8 cellular contexts compared by ENCODE assay signal in genomic region chr1:93804412-93804811, GRCh38.
DNase-seq lines count a peak whose midpoint lies in the region; ATAC-seq, FAIRE-seq and TF ChIP-seq lines count a peak whose summit lies in the region.

No MANE protein-coding gene starts in this region.

- H3K4me2 ChIP-seq in endothelial cell of umbilical vein (ENCODE audit: insufficient read depth, low read length), result peak overlapping the region; percentile 80

- no TSS peak for BruUV-seq in endothelial cell of umbilical vein (replicated peaks; lab: Mats Ljungman, UMichigan)

- peak; percentile 71 for TF ChIP-seq POLR2A in endothelial cell of umbilical vein (IDR thresholded peaks at IDR 0.05; ENCODE audit: low read depth, low read length)

- 90 to 96% methylated on average over 3 of the region's 3 CpGs for WGBS in mesodermal cell (ENCODE audit: insufficient coverage in 2 of 2), 2 experiments

- H3K27ac ChIP-seq in endothelial cell of umbilical vein (ENCODE audit: insufficient read depth, low read depth, low read length) (peak overlapping the region; percentile 72), mesodermal cell (ENCODE audit: low read depth, low read length, severe bottlenecking) (peak overlapping the region; percentile 12)

- POLR2A ChIA-PET in endothelial cell of umbilical vein (lab: Charles Lee), result no interaction called here

- H4K20me1 ChIP-seq in endothelial cell of umbilical vein (replicated peaks; ENCODE audit: control insufficient read depth, extremely low read depth, insufficient read depth, low read length), result no peaks in the 10 kb centered on the region

- FAIRE-seq in endothelial cell of umbilical vein (lab: Jason Lieb, UNC), result peak; percentile 94

- CTCF ChIA-PET in endothelial cell of umbilical vein (lab: Charles Lee), result interaction anchor here (1.2 to 5.7 kb wide), 6 partner anchors 10 to 174 kb away, joined by 3 to 28 read pairs (median 6); partner anchors contain the start of gene BCAR3

- intact Hi-C loops in endothelial cell of umbilical vein (cut with micrococcal nuclease), result loop anchor here (1.0 to 5.0 kb wide), 3 partner anchors 25 to 112 kb away; no protein-coding TSS in a partner anchor

- H3K36me3 ChIP-seq in endothelial cell of umbilical vein (ENCODE audit: control insufficient read depth in 2 of 2, extremely low read depth in 1 of 2, insufficient read depth in 2 of 2, low read length in 2 of 2) (no peaks in the 10 kb centered on the region), mesodermal cell (ENCODE audit: control insufficient read depth, insufficient read depth, low read length) (no peaks in the 10 kb centered on the region)

- H3K4me3 ChIP-seq in endothelial cell of umbilical vein (replicated peaks in 1 of 3; ENCODE audit: insufficient read depth in 1 of 3, low read depth in 1 of 3, low read length in 3 of 3) (peak overlapping the region in 1 of 3 experiments; percentile 31), mesodermal cell (ENCODE audit: extremely low read depth, insufficient read depth, low read length, poor library complexity, severe bottlenecking) (no peak overlapping the region)

- no peak for TF ChIP-seq CTCF in endothelial cell of umbilical vein (IDR thresholded peaks at IDR 0.05; ENCODE audit: extremely low read depth in 1 of 2, insufficient read depth in 1 of 2, low read depth in 1 of 2, low read length in 2 of 2)

- H3K27me3 ChIP-seq in endothelial cell of umbilical vein (ENCODE audit: control insufficient read depth in 2 of 2, insufficient read depth in 2 of 2, low read length in 2 of 2), result no peaks in the 10 kb centered on the region

- H3K9me3 ChIP-seq in endothelial cell of umbilical vein (replicated peaks; ENCODE audit: control insufficient read depth, insufficient read depth, low read length) (no peaks in the 10 kb centered on the region), mesodermal cell (ENCODE audit: control insufficient read depth, low read length) (peaks cover 11% of the 10 kb centered on the region)

- peak; percentile 60 for DNase-seq in AG08396 (ENCODE audit: low spot score)
- DNase-seq in RKO (ENCODE audit: low spot score), result peak; percentile 86
- DNase-seq in endothelial cell of umbilical vein (ENCODE audit: low read depth, low spot score), result peak; percentile 97
- no peak for DNase-seq in AML-193 (lab: John Stamatoyannopoulos, UW)
- DNase-seq in CD1c-positive myeloid dendritic cell (ENCODE audit: extremely low spot score), result no peak
- no peak for DNase-seq in DMS153 treated with DMSO at 0.1 percent for 48 hours (lab: John Stamatoyannopoulos, UW; ENCODE audit: unreplicated experiment)

- H3K9me1 ChIP-seq in endothelial cell of umbilical vein (replicated peaks; ENCODE audit: control insufficient read depth, extremely low read depth, insufficient read depth, low read length), result no peaks in the 10 kb centered on the region

- dilution Hi-C loops in endothelial cell of umbilical vein (cut with MboI; ENCODE audit: extremely low pct_ligation_motif_present, low sequenced_read_pairs), result loop anchor here (25.0 kb wide), 1 partner anchor 142 kb away; no protein-coding TSS in a partner anchor

- H3K9ac ChIP-seq in endothelial cell of umbilical vein (replicated peaks; ENCODE audit: extremely low read depth, insufficient read depth, low read length), result peak overlapping the region; percentile 62

- peaks cover 33% of the 10 kb centered on the region for H3K4me1 ChIP-seq in endothelial cell of umbilical vein (ENCODE audit: control insufficient read depth, extremely low read depth, insufficient read depth, low read length)
- H3K4me1 ChIP-seq in mesodermal cell (ENCODE audit: control insufficient read depth, insufficient read depth, low read length, poor library complexity, severe bottlenecking), result peaks cover 12% of the 10 kb centered on the region

- no peak for ATAC-seq in GM18502 (IDR thresholded peaks at IDR 0.05; ENCODE audit: poor library complexity, unreplicated experiment)

- no peaks in the 10 kb centered on the region for H3K79me2 ChIP-seq in endothelial cell of umbilical vein (ENCODE audit: control insufficient read depth, insufficient read depth, low read length)

- H2AFZ ChIP-seq in endothelial cell of umbilical vein (ENCODE audit: low read depth, low read length), result peak overlapping the region; percentile 21

TF ChIP-seq in endothelial cell of umbilical vein, 7 proteins besides CTCF, POLR2A, EP300 and RAD21:
- TF ChIP-seq JUN (IDR thresholded peaks at IDR 0.05; ENCODE audit: borderline replicate concordance, insufficient read depth, insufficient read length, low read depth) (peak; percentile 92), FOS (IDR thresholded peaks at IDR 0.05; ENCODE audit: borderline replicate concordance, insufficient read depth, low read length) (peak; percentile 95), GATA2 (IDR thresholded peaks at IDR 0.05; ENCODE audit: insufficient read depth, insufficient read length, low read depth, low read length) (peak; percentile 100), MYC (IDR thresholded peaks at IDR 0.05; ENCODE audit: low read depth, low read length) (no peak), POLR2AphosphoS5 (IDR thresholded peaks at IDR 0.05; ENCODE audit: insufficient read depth, low read depth, low read length) (peak; percentile 94), EZH2 (IDR thresholded peaks at IDR 0.05; ENCODE audit: borderline replicate concordance, low read depth, low read length, severe bottlenecking) (no peak)
- TF ChIP-seq, protein P1, sequence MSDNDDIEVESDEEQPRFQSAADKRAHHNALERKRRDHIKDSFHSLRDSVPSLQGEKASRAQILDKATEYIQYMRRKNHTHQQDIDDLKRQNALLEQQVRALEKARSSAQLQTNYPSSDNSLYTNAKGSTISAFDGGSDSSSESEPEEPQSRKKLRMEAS (IDR thresholded peaks at IDR 0.05; ENCODE audit: insufficient read depth, insufficient read length), result no peak

Comparison
In these comparisons a context has a peak if more than half of its experiments do, and no peak if none do; other contexts are left out.
1. DNase-seq: peak in AG08396 (single experiment), RKO (single experiment) and endothelial cell of umbilical vein (single experiment); none in AML-193 (0 of 2), CD1c-positive myeloid dendritic cell (single experiment) and DMS153 treated with DMSO at 0.1 percent for 48 hours (single experiment).